Comparison of ENCODE assay signal across 14 cellular contexts in the genomic region with DNA sequence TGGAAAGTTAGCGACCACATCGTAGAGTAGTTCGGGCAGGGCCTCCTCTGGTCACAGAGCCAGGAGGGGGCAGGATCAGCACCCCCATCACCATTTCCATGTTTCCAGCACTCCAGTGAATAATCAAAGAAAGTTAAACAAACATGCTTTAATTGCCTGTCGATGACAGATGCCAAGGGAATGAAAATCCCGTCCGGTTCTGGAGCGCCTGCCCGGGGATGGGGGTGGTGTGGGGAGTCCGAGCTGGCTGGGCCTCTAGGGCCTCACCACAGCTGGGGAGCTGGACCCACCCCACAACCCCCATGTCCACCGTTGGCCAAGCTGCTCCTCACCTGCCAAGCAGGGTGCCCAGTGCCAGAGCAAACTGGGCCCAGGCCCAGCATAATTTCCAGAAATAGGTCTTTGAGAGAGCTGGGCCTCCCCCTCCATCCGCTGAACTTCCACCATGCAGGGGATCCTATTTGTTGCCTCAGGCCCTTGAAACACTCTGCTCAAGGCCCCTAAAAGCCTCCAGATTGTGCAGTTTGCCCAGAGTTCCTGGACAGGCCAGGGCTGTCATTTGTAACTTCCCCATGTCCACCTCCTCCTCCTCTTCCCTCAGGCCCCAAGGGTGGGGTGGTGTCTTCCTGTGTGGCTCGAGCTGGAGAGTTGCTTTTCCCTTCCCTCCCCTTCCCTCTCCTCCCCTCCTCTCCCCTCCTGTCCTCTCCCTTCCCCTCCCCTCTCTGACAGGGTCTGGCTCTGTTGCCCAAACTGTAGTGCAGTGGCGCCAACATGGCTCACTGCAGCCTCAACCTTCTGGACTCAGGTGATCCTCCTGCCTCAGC.
A peak's percentile ranks its signal among the peaks of the same experiment; 100 is the strongest.
DNase-seq lines count a peak whose midpoint lies in the region; ATAC-seq and TF ChIP-seq lines count a peak whose summit lies in the region.
"Had no signal": no experiment of that assay in that cellular context is flagged by ENCODE, and none has a peak within 500 bp of the region (broad histone marks: within the 10 kb centered on the region; RNA-seq: fewer than 3 reads in every experiment).

No MANE protein-coding gene starts in this region.

- H3K9me3 Mint-ChIP-seq in HFFc6 (peaks cover 8% of the 10 kb centered on the region; the same call in 1 of the 2 replicates), WTC11 (no peaks in the 10 kb centered on the region)

- peaks cover 19% of the 10 kb centered on the region for H3K4me1 Mint-ChIP-seq in HFFc6 (ENCODE audit: low read depth)
- no peaks in the 10 kb centered on the region for H3K4me1 Mint-ChIP-seq in WTC11

- no peaks in the 10 kb centered on the region for H3K27me3 ChIP-seq in left ventricle myocardium inferior (ENCODE audit: low read depth)
- peaks cover 19% of the 10 kb centered on the region for H3K27me3 ChIP-seq in skeletal muscle satellite cell (ENCODE audit: control insufficient read depth, insufficient read depth, low read length)
- H3K27me3 ChIP-seq: cardiac muscle cell had no signal

- CTCF ChIA-PET in WTC11 (lab: Charles Lee): no interaction called here

- peaks cover 9% of the 10 kb centered on the region for H3K27me3 Mint-ChIP-seq in HFFc6 (ENCODE audit: insufficient read depth)
- H3K27me3 Mint-ChIP-seq in WTC11 (ENCODE audit: low read depth): no peaks in the 10 kb centered on the region

- peak; percentile 72 for DNase-seq in HFFc6
- DNase-seq in WTC11 (ENCODE audit: low spot score): no peak
- peak; percentile 33 for DNase-seq in left ventricle myocardium inferior
- no peak for DNase-seq in mucosa of descending colon
- DNase-seq: activated T-cell treated with anti-CD3 and anti-CD28 coated beads, Interleukin-2, amount 50 U/mL, for 24 hours; DMS53; left colon; NCI-H1694; OCI-M1; trophoblast cell had no signal

- intact Hi-C loops in left ventricle myocardium inferior (cut with micrococcal nuclease): no loop called here
- intact Hi-C loops in mucosa of descending colon (cut with DNase I, micrococcal nuclease): no loop called here

- H3K4me3 ChIP-seq in left ventricle myocardium inferior (no peak overlapping the region), skeletal muscle satellite cell (ENCODE audit: low read length) (no peak overlapping the region), mucosa of descending colon (no peak overlapping the region)
- H3K4me3 ChIP-seq: cardiac muscle cell had no signal

- no peaks in the 10 kb centered on the region for H3K36me3 ChIP-seq in left ventricle myocardium inferior
- H3K36me3 ChIP-seq in skeletal muscle satellite cell (ENCODE audit: insufficient read depth, low read length): no peaks in the 10 kb centered on the region
- no peaks in the 10 kb centered on the region for H3K36me3 ChIP-seq in mucosa of descending colon (ENCODE audit: low read depth)
- H3K36me3 ChIP-seq: cardiac muscle cell had no signal

- H3K9me3 ChIP-seq in left ventricle myocardium inferior (replicated peaks): peaks cover 24% of the 10 kb centered on the region
- peaks cover 3% of the 10 kb centered on the region for H3K9me3 ChIP-seq in skeletal muscle satellite cell (replicated peaks; ENCODE audit: low read length)
- no peaks in the 10 kb centered on the region for H3K9me3 ChIP-seq in mucosa of descending colon

- H3K27ac ChIP-seq in left ventricle myocardium inferior (replicated peaks): no peak overlapping the region
- H3K27ac ChIP-seq: cardiac muscle cell had no signal

- H3K4me3 Mint-ChIP-seq in HFFc6: peak overlapping the region; percentile 70
- no peak overlapping the region for H3K4me3 Mint-ChIP-seq in WTC11
- H3K4me3 Mint-ChIP-seq: activated T-cell treated with anti-CD3 and anti-CD28 coated beads, Interleukin-2, amount 50 U/mL, for 24 hours had no signal

- peak overlapping the region; percentile 27 for H3K4me2 ChIP-seq in skeletal muscle satellite cell (ENCODE audit: low read length)

- H3K9ac ChIP-seq in skeletal muscle satellite cell (ENCODE audit: low read depth, low read length): peak overlapping the region; percentile 9

- no peak for ATAC-seq in WTC11
- no peak for ATAC-seq in mucosa of descending colon
- ATAC-seq in HG03442 (IDR thresholded peaks at IDR 0.05; ENCODE audit: unreplicated experiment): no peak
- ATAC-seq in HG02870 (IDR thresholded peaks at IDR 0.05; ENCODE audit: unreplicated experiment): no peak
- ATAC-seq: left colon had no signal

- peak overlapping the region; percentile 93 for H3K27ac Mint-ChIP-seq in HFFc6
- no peak overlapping the region for H3K27ac Mint-ChIP-seq in WTC11
- H3K27ac Mint-ChIP-seq: activated T-cell treated with anti-CD3 and anti-CD28 coated beads, Interleukin-2, amount 50 U/mL, for 24 hours had no signal

- H3K4me1 ChIP-seq in left ventricle myocardium inferior (peaks cover 7% of the 10 kb centered on the region), skeletal muscle satellite cell (ENCODE audit: control insufficient read depth, insufficient read depth, low read length) (peaks cover 8% of the 10 kb centered on the region), mucosa of descending colon (ENCODE audit: low read depth) (no peaks in the 10 kb centered on the region)

- POLR2A ChIA-PET in WTC11 (lab: Charles Lee): no interaction called here

- peak; percentile 26; the same call in 1 of the 2 replicates for TF ChIP-seq CTCF in HFFc6 (IDR thresholded peaks at IDR 0.05)
- no peak for TF ChIP-seq CTCF in WTC11 (IDR thresholded peaks at IDR 0.05)
- TF ChIP-seq CTCF in left ventricle myocardium inferior (IDR thresholded peaks at IDR 0.05; ENCODE audit: borderline replicate concordance): no peak
- no peak for TF ChIP-seq CTCF in mucosa of descending colon (IDR thresholded peaks at IDR 0.05)

- peaks cover 5% of the 10 kb centered on the region; the same call in 1 of the 2 replicates for H3K36me3 Mint-ChIP-seq in HFFc6 (ENCODE audit: low read depth)
- H3K36me3 Mint-ChIP-seq in WTC11: peaks cover 4% of the 10 kb centered on the region; the same call in 1 of the 2 replicates

TF ChIP-seq in WTC11, 78 proteins besides CTCF, POLR2A, EP300 and RAD21:
- TF ChIP-seq SP1 (CRISPR knock-in tag; conservative IDR thresholded peaks at IDR 0.05) (no peak), ZNF121 (CRISPR knock-in tag; IDR thresholded peaks at IDR 0.05) (peak; percentile 58; the same call in 1 of the 2 replicates)

Comparison
In these comparisons a context has a peak if more than half of its experiments do, and no peak if none do; other contexts are left out.
1. DNase-seq: peak in HFFc6 (single experiment) and left ventricle myocardium inferior (single experiment); none in WTC11 (single experiment) and mucosa of descending colon (0 of 3).